Comparison of ENCODE assay signal across 1 cellular context in genomic region chr7:148462774-148463173, GRCh38.
TF ChIP-seq lines count a peak whose summit lies in the region.
"Not testable (repeated sequence)": the region's sequence is repeated elsewhere in the genome, so short reads cannot be mapped to it uniquely, and the experiment has no call there.

No MANE protein-coding gene starts in this region.

TF ChIP-seq in HepG2, 621 proteins besides CTCF, POLR2A, EP300 and RAD21 (continued from another document):
- peak; percentile 67 for TF ChIP-seq AHDC1 (CRISPR knock-in tag; IDR thresholded peaks at IDR 0.05; ENCODE audit: borderline replicate concordance)
- TF ChIP-seq TARDBP (CRISPR knock-in tag; IDR thresholded peaks at IDR 0.05): peak; percentile 43; the same call in 1 of the 2 replicates
- TF ChIP-seq PATZ1 (CRISPR knock-in tag; IDR thresholded peaks at IDR 0.05): peak; percentile 63
- TF ChIP-seq HNF4A (CRISPR knock-in tag; IDR thresholded peaks at IDR 0.05): peak; percentile 90
- 0 out of 2 replicates have a peak, but pooled peaks have one; percentile 24 for TF ChIP-seq ZMYM2 (CRISPR knock-in tag; IDR thresholded peaks at IDR 0.05)
- peak; percentile 28; the same call in 1 of the 2 replicates for TF ChIP-seq TBX2 (CRISPR knock-in tag; IDR thresholded peaks at IDR 0.05; ENCODE audit: borderline replicate concordance)
- peak; percentile 53; the same call in 1 of the 2 replicates for TF ChIP-seq TRIM24 (CRISPR knock-in tag; IDR thresholded peaks at IDR 0.05)
- peak; percentile 95 for TF ChIP-seq GATA4 (IDR thresholded peaks at IDR 0.05; ENCODE audit: borderline replicate concordance, low read depth)
- peak; percentile 37; the same call in 1 of the 2 replicates for TF ChIP-seq SOX13 (IDR thresholded peaks at IDR 0.05)
- TF ChIP-seq SOX13 (CRISPR knock-in tag; conservative IDR thresholded peaks at IDR 0.05 in 1 of 2, IDR thresholded peaks at IDR 0.05 in 1 of 2): peak in 1 of 2 experiments; percentile 82; a peak in 2 of 4 replicates
- peak; percentile 60 for TF ChIP-seq MED1 (CRISPR knock-in tag; IDR thresholded peaks at IDR 0.05)
- TF ChIP-seq FOSL2 (CRISPR knock-in tag; IDR thresholded peaks at IDR 0.05): 0 out of 2 replicates have a peak, but pooled peaks have one; percentile 18
- 0 out of 2 replicates have a peak, but pooled peaks have one; percentile 19 for TF ChIP-seq HDAC1 (CRISPR knock-in tag; IDR thresholded peaks at IDR 0.05)
- peak; percentile 80 for TF ChIP-seq NR2F6 (IDR thresholded peaks at IDR 0.05)
- TF ChIP-seq NR2F6 (CRISPR knock-in tag; IDR thresholded peaks at IDR 0.05): peak; percentile 81
- peak; percentile 72 for TF ChIP-seq CREM (IDR thresholded peaks at IDR 0.05)
- TF ChIP-seq CREM (CRISPR knock-in tag; IDR thresholded peaks at IDR 0.05); FOXP1 (IDR thresholded peaks at IDR 0.05): not testable (repeated sequence)
- peak; percentile 61; the same call in 1 of the 2 replicates for TF ChIP-seq HDAC2 (CRISPR knock-in tag; IDR thresholded peaks at IDR 0.05)
- peak; percentile 84 for TF ChIP-seq TCF7 (IDR thresholded peaks at IDR 0.05; ENCODE audit: low read depth)
- peak; percentile 37; the same call in 1 of the 2 replicates for TF ChIP-seq RXRB (CRISPR knock-in tag; IDR thresholded peaks at IDR 0.05; ENCODE audit: borderline replicate concordance)
- peak; percentile 59; the same call in 1 of the 2 replicates for TF ChIP-seq FOXP1 (CRISPR knock-in tag; IDR thresholded peaks at IDR 0.05)
- peak; percentile 32; the same call in 1 of the 2 replicates for TF ChIP-seq ZNF710 (CRISPR knock-in tag; IDR thresholded peaks at IDR 0.05; ENCODE audit: borderline replicate concordance)
- 0 out of 2 replicates have a peak, but pooled peaks have one; percentile 41 for TF ChIP-seq NFIC (IDR thresholded peaks at IDR 0.05; ENCODE audit: low read length)
- 0 out of 2 replicates have a peak, but pooled peaks have one; percentile 62 for TF ChIP-seq MEF2D (CRISPR knock-in tag; IDR thresholded peaks at IDR 0.05)
- 0 out of 2 replicates have a peak, but pooled peaks have one; percentile 35 for TF ChIP-seq SPEN (CRISPR knock-in tag; IDR thresholded peaks at IDR 0.05; ENCODE audit: low read depth)
- TF ChIP-seq SALL1 (CRISPR knock-in tag; IDR thresholded peaks at IDR 0.05): peak; percentile 72
- peak; percentile 43; the same call in 1 of the 2 replicates for TF ChIP-seq ZNF331 (CRISPR knock-in tag; IDR thresholded peaks at IDR 0.05)
- TF ChIP-seq FOXP4 (CRISPR knock-in tag; IDR thresholded peaks at IDR 0.05): peak; percentile 65
- TF ChIP-seq ZBTB38 (CRISPR knock-in tag; IDR thresholded peaks at IDR 0.05): 0 out of 2 replicates have a peak, but pooled peaks have one; percentile 25
- TF ChIP-seq HOXA3 (CRISPR knock-in tag; IDR thresholded peaks at IDR 0.05): peak; percentile 30; the same call in 1 of the 2 replicates
- TF ChIP-seq TCF7L2 (IDR thresholded peaks at IDR 0.05; ENCODE audit: low read depth, low read length): peak; percentile 41; the same call in 1 of the 2 replicates
- 0 out of 2 replicates have a peak, but pooled peaks have one; percentile 28 for TF ChIP-seq THAP11 (CRISPR knock-in tag; IDR thresholded peaks at IDR 0.05)
- 0 out of 2 replicates have a peak, but pooled peaks have one; percentile 30 for TF ChIP-seq ZGPAT (CRISPR knock-in tag; IDR thresholded peaks at IDR 0.05)
- peak; percentile 71; the same call in 1 of the 2 replicates for TF ChIP-seq SOX5 (CRISPR knock-in tag; IDR thresholded peaks at IDR 0.05; ENCODE audit: borderline replicate concordance)
- TF ChIP-seq ZMYM4 (CRISPR knock-in tag; IDR thresholded peaks at IDR 0.05): peak; percentile 79
- TF ChIP-seq FOXO1 (CRISPR knock-in tag; IDR thresholded peaks at IDR 0.05): peak; percentile 79; the same call in 1 of the 2 replicates
